ENCODE assay signal across 15 cellular contexts in the genomic region with DNA sequence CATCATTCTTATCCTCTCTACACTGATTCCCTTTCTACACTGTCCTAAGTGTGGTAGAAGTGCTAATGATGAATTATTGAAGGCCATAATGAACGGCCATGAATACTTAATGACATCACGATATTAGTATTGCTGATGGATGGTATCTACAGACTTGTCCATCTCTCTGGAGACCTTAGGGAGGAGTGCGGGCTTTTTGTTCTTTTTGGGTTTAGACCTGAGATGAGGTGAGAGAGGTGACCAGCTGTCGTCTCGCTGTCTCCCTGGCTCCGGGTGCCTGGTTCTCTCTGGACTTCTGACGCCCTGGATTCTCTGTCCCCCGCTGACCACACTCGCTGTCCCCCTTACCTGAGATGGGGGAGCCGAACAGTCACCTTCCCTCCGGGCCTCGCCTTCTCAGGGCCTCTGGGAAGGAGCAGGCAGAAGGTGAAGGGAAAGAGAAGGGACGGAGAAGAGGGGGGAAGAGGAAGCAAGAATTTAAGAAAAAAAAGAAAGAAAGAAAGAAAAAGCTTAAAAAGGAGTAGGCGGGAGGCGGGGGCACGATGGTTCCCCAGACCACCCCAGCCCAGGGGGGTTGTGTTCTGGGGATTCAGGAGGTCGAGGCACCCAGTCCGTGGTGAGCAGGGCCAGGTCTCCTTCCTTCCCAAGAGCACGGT. TPM values are rescaled to one million over a fixed set of nuclear protein-coding genes. Genes with fewer than 3 reads are reported as not detected.
DNase-seq lines count a peak whose midpoint lies in the region; ATAC-seq and TF ChIP-seq lines count a peak whose summit lies in the region.
"Had no signal": no experiment of that assay in that cellular context is flagged by ENCODE, and none has a peak within 500 bp of the region (broad histone marks: within the 10 kb centered on the region; RNA-seq: fewer than 3 reads in every experiment).

No MANE protein-coding gene starts in this region.

- H3K9me3 Mint-ChIP-seq in neural progenitor cell, result no peaks in the 10 kb centered on the region
- H3K9me3 Mint-ChIP-seq: CD4-positive, CD25-positive, alpha-beta regulatory T cell had no signal

- DNase-seq in HL-60 (ENCODE audit: low read depth in 1 of 2, low spot score in 1 of 2) (no peak), esophagus muscularis mucosa (ENCODE audit: extremely low spot score) (no peak), neural progenitor cell (ENCODE audit: low spot score) (no peak), 8988T (no peak), AG20443 (ENCODE audit: low spot score) (no peak)
- DNase-seq: activated CD8-positive, alpha-beta memory T cell treated with anti-CD3 and anti-CD28 coated beads, Interleukin-2, amount 50 U/mL, for 4 hours; CD4-positive, CD25-positive, alpha-beta regulatory T cell; colonic mucosa; mesendoderm; NCI-H2081; SHP77 treated with DMSO at 0.1 percent for 48 hours had no signal

- H3K27ac Mint-ChIP-seq in neural progenitor cell, result no peak overlapping the region

- 75% methylated on average over 19 of the region's 19 CpGs for WGBS in esophagus muscularis mucosa

- peaks cover 4% of the 10 kb centered on the region for H3K36me3 Mint-ChIP-seq in neural progenitor cell
- H3K36me3 Mint-ChIP-seq: CD4-positive, CD25-positive, alpha-beta regulatory T cell had no signal

- no peak for TF ChIP-seq CTCF in HL-60 (IDR thresholded peaks at IDR 0.05; ENCODE audit: insufficient read depth, low read length)
- no peak for TF ChIP-seq CTCF in esophagus muscularis mucosa (IDR thresholded peaks at IDR 0.05)
- no peak for TF ChIP-seq CTCF in neural progenitor cell (IDR thresholded peaks at IDR 0.05)

- H3K4me3 Mint-ChIP-seq in neural progenitor cell, result peak overlapping the region; percentile 24

- H3K9me3 ChIP-seq in esophagus muscularis mucosa (no peaks in the 10 kb centered on the region), neural progenitor cell (ENCODE audit: low read depth) (no peaks in the 10 kb centered on the region)
- H3K9me3 ChIP-seq: colonic mucosa had no signal

- TF ChIP-seq POLR2A in esophagus muscularis mucosa (IDR thresholded peaks at IDR 0.05; ENCODE audit: low read depth), result no peak

- H3K4me3 ChIP-seq in ACC112 (ENCODE audit: low read depth, low read length) (no peak overlapping the region), HL-60 (replicated peaks; ENCODE audit: insufficient read depth, low read length) (no peak overlapping the region), esophagus muscularis mucosa (no peak overlapping the region), neural progenitor cell (no peak overlapping the region)
- H3K4me3 ChIP-seq: colonic mucosa had no signal

- intact Hi-C loops in esophagus muscularis mucosa (cut with DNase I), result no loop called here

- H3K27me3 ChIP-seq in ACC112 (ENCODE audit: insufficient read depth, low read length) (no peaks in the 10 kb centered on the region), HL-60 (ENCODE audit: insufficient read depth, poor library complexity, severe bottlenecking) (no peaks in the 10 kb centered on the region), esophagus muscularis mucosa (no peaks in the 10 kb centered on the region), neural progenitor cell (no peaks in the 10 kb centered on the region)
- H3K27me3 ChIP-seq: colonic mucosa had no signal

- ATAC-seq in GM18520 (IDR thresholded peaks at IDR 0.05; ENCODE audit: unreplicated experiment) (no peak), HG02623 (IDR thresholded peaks at IDR 0.05; ENCODE audit: unreplicated experiment) (no peak)

- peak overlapping the region; percentile 92 for H3K27ac ChIP-seq in ACC112 (ENCODE audit: low read depth, low read length)
- H3K27ac ChIP-seq in HL-60 (replicated peaks), result peak overlapping the region; percentile 94
- peak overlapping the region; percentile 55 to 81 (median 77) for H3K27ac ChIP-seq in esophagus muscularis mucosa (replicated peaks in 1 of 4)
- no peak overlapping the region for H3K27ac ChIP-seq in neural progenitor cell
- H3K27ac ChIP-seq: colonic mucosa had no signal

- H3K79me2 ChIP-seq in ACC112 (ENCODE audit: control insufficient read depth, insufficient read depth, low read length, unreplicated experiment) (peaks cover 3% of the 10 kb centered on the region), neural progenitor cell (ENCODE audit: low read depth) (no peaks in the 10 kb centered on the region)

- H3K9ac ChIP-seq in neural progenitor cell, result no peak overlapping the region

- H3K36me3 ChIP-seq in ACC112 (ENCODE audit: insufficient read depth, low read length) (peaks cover 9% of the 10 kb centered on the region; the same call in 1 of the 2 replicates), esophagus muscularis mucosa (peaks cover 20 to 31% (median 28%) of the 10 kb centered on the region in 4 donors), neural progenitor cell (no peaks in the 10 kb centered on the region)
- H3K36me3 ChIP-seq: colonic mucosa had no signal

- H3F3A ChIP-seq in neural progenitor cell (ENCODE audit: low read depth), result peaks cover 13% of the 10 kb centered on the region

- H3K27me3 Mint-ChIP-seq in neural progenitor cell (ENCODE audit: insufficient read depth, low read depth), result peaks cover 6% of the 10 kb centered on the region

- H3K4me1 Mint-ChIP-seq in neural progenitor cell, result peaks cover 50% of the 10 kb centered on the region

- H3K4me2 ChIP-seq in neural progenitor cell, result no peak overlapping the region

- peaks cover 41% of the 10 kb centered on the region for H3K4me1 ChIP-seq in ACC112 (ENCODE audit: control insufficient read depth, insufficient read depth, low read length, unreplicated experiment)
- H3K4me1 ChIP-seq in esophagus muscularis mucosa, result peaks cover 8 to 52% (median 41%) of the 10 kb centered on the region in 4 donors
- H3K4me1 ChIP-seq in neural progenitor cell, result peaks cover 30% of the 10 kb centered on the region

- no peaks in the 10 kb centered on the region for H4K20me1 ChIP-seq in neural progenitor cell (ENCODE audit: low read depth)

- TF ChIP-seq EP300 in esophagus muscularis mucosa (IDR thresholded peaks at IDR 0.05), result no peak

- H2AFZ ChIP-seq in ACC112 (ENCODE audit: low read length, unreplicated experiment) (no peak overlapping the region), neural progenitor cell (replicated peaks) (no peak overlapping the region)

RNA-seq across cellular contexts. Expression of gene SGCA, which starts 17.1 kb away (rescaled TPM):
- total RNA-seq in esophagus muscularis mucosa, result 100 to 1,000 TPM in 1 of 4 donors, 10 to 100 TPM in 3; 72.7 to 145 (median 82.8) TPM
- 1.5 TPM in 1 of 2 replicates, not detected in the other for total RNA-seq in neural progenitor cell (ENCODE audit: low replicate concordance)
- total RNA-seq: CD4-positive, CD25-positive, alpha-beta regulatory T cell; renal cortical epithelial cell had no signal

RNA-seq across cellular contexts. Expression of gene COL1A1, which starts 18.5 kb away (rescaled TPM):
- total RNA-seq in esophagus muscularis mucosa, result 100 to 1,000 TPM in 1 of 4 donors, 10 to 100 TPM in 3; 20.7 to 123 (median 41.5) TPM
- 1.1 and 4.2 TPM in 2 replicates for total RNA-seq in neural progenitor cell (ENCODE audit: low replicate concordance)

RNA-seq across cellular contexts. Expression of gene PPP1R9B, which starts 32.4 kb away (rescaled TPM):
- total RNA-seq in esophagus muscularis mucosa (10 to 100 TPM; 20.2 to 46.3 (median 37.5) TPM), neural progenitor cell (ENCODE audit: low replicate concordance) (12.0 and 31.4 TPM in 2 replicates)

RNA-seq across cellular contexts. Expression of gene SAMD14, which starts 53.0 kb away (rescaled TPM):
- total RNA-seq in esophagus muscularis mucosa (1 to 10 TPM in 3 of 4 donors, under 1 TPM in 1; 0.98 to 1.8 (median 1.5) TPM), neural progenitor cell (ENCODE audit: low replicate concordance) (8.7 and 27.9 TPM in 2 replicates)

Comparison
In these comparisons a context has a peak if more than half of its experiments do, and no peak if none do; other contexts are left out.
1. RNA of gene SGCA, which starts 17.1 kb away (total RNA-seq): 72.7 to 145 TPM in esophagus muscularis mucosa; 1.5 TPM in neural progenitor cell; every median in the first group is over 10 times any median in the second.